ENCODE assay signal across 33 cellular contexts in genomic region chr16:86324320-86324719, GRCh38.
"Had no signal": no experiment of that assay in that cellular context is flagged by ENCODE, and none has a peak within 500 bp of the region (broad histone marks: within the 10 kb centered on the region; RNA-seq: fewer than 3 reads in every experiment).

No MANE protein-coding gene starts in this region.

- H3K4me1 Mint-ChIP-seq: activated B cell treated with CpG ODN at 0.5 μM for 24 hours; activated CD4-positive, alpha-beta T cell treated with anti-CD3 and anti-CD28 coated beads, Interleukin-2, amount 10 ng/mL, durations not matched to agents 24 days and 14 days; activated T-helper 17 cell treated with anti-CD3 and anti-CD28 coated beads, Interleukin-2, amount 50 U/mL, for 72 hours; brain; central memory CD8-positive, alpha-beta T cell; T-cell had no signal

- H3K4me3 ChIP-seq: adrenal gland, ascending aorta, cardiac muscle cell had no signal

- H3K9me3 ChIP-seq: adrenal gland, ascending aorta had no signal

- H3K27ac Mint-ChIP-seq: activated B cell treated with CpG ODN at 0.5 μM for 24 hours; activated CD4-positive, alpha-beta memory T cell treated with anti-CD3 and anti-CD28 coated beads for 36 hours; activated CD4-positive, alpha-beta T cell treated with anti-CD3 and anti-CD28 coated beads, Interleukin-2, amount 10 ng/mL, durations not matched to agents 24 days and 14 days; activated CD8-positive, alpha-beta T cell treated with anti-CD3 and anti-CD28 coated beads for 36 hours; activated naive CD4-positive, alpha-beta T cell treated with anti-CD3 and anti-CD28 coated beads for 36 hours; activated naive CD4-positive, alpha-beta T cell treated with anti-CD3 and anti-CD28 coated beads, Interleukin-2, amount 50 U/mL, for 72 hours; activated naive CD8-positive, alpha-beta T cell treated with anti-CD3 and anti-CD28 coated beads for 36 hours; activated T-cell treated with anti-CD3 and anti-CD28 coated beads, Interleukin-2, amount 50 U/mL, for 72 hours; activated T-helper 1 cell treated with anti-CD3 and anti-CD28 coated beads, Interleukin-12 subunit alpha, Interleukin-12 subunit beta, Interleukin-2, Interleukin-4 antibody, amounts not matched to agents 30 ng/mL and 10 ng/mL and 1 ng/mL, durations not matched to agents 14 hours and 24 hours and 36 hours; activated T-helper 17 cell treated with anti-CD3 and anti-CD28 coated beads, Interleukin-2, amount 50 U/mL, for 72 hours; brain; T-cell; T-helper 1 cell treated with Interleukin-12 subunit alpha and Interleukin-12 subunit beta and Interleukin-4 antibody, amounts not matched to agents 30 μg/mL and 1 μg/mL, for 36 hours; T-helper 2 cell treated with Interferon-gamma antibody and Interleukin-4, amounts not matched to agents 5 μg/mL and 100 μg/mL, for 36 hours had no signal

- H3K4me3 Mint-ChIP-seq: activated B cell treated with CpG ODN at 0.5 μM for 24 hours; activated CD4-positive, alpha-beta memory T cell treated with anti-CD3 and anti-CD28 coated beads for 36 hours; activated CD4-positive, alpha-beta T cell treated with anti-CD3 and anti-CD28 coated beads, Interleukin-2, amount 10 ng/mL, durations not matched to agents 24 days and 14 days; activated CD8-positive, alpha-beta T cell treated with anti-CD3 and anti-CD28 coated beads for 36 hours; activated naive CD4-positive, alpha-beta T cell treated with anti-CD3 and anti-CD28 coated beads for 36 hours; activated naive CD8-positive, alpha-beta T cell treated with anti-CD3 and anti-CD28 coated beads for 36 hours; activated T-cell treated with anti-CD3 and anti-CD28 coated beads, Interleukin-2, amount 50 U/mL, for 4 hours; activated T-cell treated with anti-CD3 and anti-CD28 coated beads, Interleukin-2, amount 50 U/mL, for 72 hours; activated T-helper 1 cell treated with anti-CD3 and anti-CD28 coated beads, Interleukin-12 subunit alpha, Interleukin-12 subunit beta, Interleukin-2, Interleukin-4 antibody, amounts not matched to agents 30 ng/mL and 10 ng/mL and 1 ng/mL, durations not matched to agents 14 hours and 24 hours and 36 hours; activated T-helper 17 cell treated with anti-CD3 and anti-CD28 coated beads, Interleukin-2, amount 50 U/mL, for 72 hours; brain; central memory CD8-positive, alpha-beta T cell; T-cell; T-helper 1 cell treated with Interleukin-12 subunit alpha and Interleukin-12 subunit beta and Interleukin-4 antibody, amounts not matched to agents 30 μg/mL and 1 μg/mL, for 36 hours; T-helper 2 cell treated with Interferon-gamma antibody and Interleukin-4, amounts not matched to agents 5 μg/mL and 100 μg/mL, for 36 hours had no signal

- ATAC-seq: activated CD8-positive, alpha-beta T cell treated with anti-CD3 and anti-CD28 coated beads for 36 hours; activated naive CD4-positive, alpha-beta T cell treated with anti-CD3 and anti-CD28 coated beads, Interleukin-2, amount 50 U/mL, for 72 hours; activated T-cell treated with anti-CD3 and anti-CD28 coated beads, Interleukin-2, amount 50 U/mL, for 4 hours; activated T-cell treated with anti-CD3 and anti-CD28 coated beads, Interleukin-2, amount 50 U/mL, for 72 hours; activated T-helper 17 cell treated with anti-CD3 and anti-CD28 coated beads, Interleukin-2, amount 50 U/mL, for 72 hours; T-cell had no signal

- DNase-seq: activated B cell treated with CpG ODN at 0.5 μM for 24 hours; activated CD4-positive, alpha-beta memory T cell treated with anti-CD3 and anti-CD28 coated beads for 36 hours; activated CD4-positive, alpha-beta T cell treated with anti-CD3 and anti-CD28 coated beads for 4 hours; activated CD4-positive, alpha-beta T cell treated with anti-CD3 and anti-CD28 coated beads, Interleukin-2, amount 10 ng/mL, durations not matched to agents 24 days and 14 days; activated CD4-positive, alpha-beta T cell treated with anti-CD3 and anti-CD28 coated beads, Interleukin-2, amount 50 U/mL, for 1 hour; activated CD4-positive, alpha-beta T cell treated with anti-CD3 and anti-CD28 coated beads, Interleukin-2, amount 50 U/mL, for 4 hours; activated CD8-positive, alpha-beta memory T cell treated with anti-CD3 and anti-CD28 coated beads, Interleukin-2, amount 50 U/mL, for 4 hours; activated CD8-positive, alpha-beta T cell treated with anti-CD3 and anti-CD28 coated beads for 36 hours; activated gamma-delta T cell treated with Interleukin-2 at 50 U/mL for 16 hours; activated naive CD4-positive, alpha-beta T cell; activated naive CD4-positive, alpha-beta T cell treated with anti-CD3 and anti-CD28 coated beads for 36 hours; activated naive CD4-positive, alpha-beta T cell treated with anti-CD3 and anti-CD28 coated beads, Interleukin-2, amount 50 U/mL, for 16 hours; activated naive CD8-positive, alpha-beta T cell treated with anti-CD3 and anti-CD28 coated beads for 36 hours; activated T-cell treated with anti-CD3 and anti-CD28 coated beads for 4 hours; activated T-cell treated with anti-CD3 and anti-CD28 coated beads, Interleukin-2, amount 50 U/mL, for 1 hour; activated T-cell treated with anti-CD3 and anti-CD28 coated beads, Interleukin-2, amount 50 U/mL, for 4 hours; activated T-cell treated with anti-CD3 and anti-CD28 coated beads, Interleukin-2, amount 50 U/mL, for 72 hours; adrenal gland; amniotic stem cell; cerebellar nuclear complex; T-cell; T-helper 2 cell; T-helper 9 cell had no signal

- H3K27me3 ChIP-seq: cardiac muscle cell had no signal

- H3K27ac ChIP-seq: adrenal gland, ascending aorta, cardiac muscle cell, VCaP had no signal

- H3K36me3 ChIP-seq: adrenal gland, ascending aorta, cardiac muscle cell had no signal

- H3K36me3 Mint-ChIP-seq: activated CD4-positive, alpha-beta memory T cell treated with anti-CD3 and anti-CD28 coated beads for 36 hours; activated naive CD4-positive, alpha-beta T cell treated with anti-CD3 and anti-CD28 coated beads, Interleukin-2, amount 50 U/mL, for 72 hours; activated naive CD8-positive, alpha-beta T cell treated with anti-CD3 and anti-CD28 coated beads for 36 hours; brain; T-cell had no signal

- H3K9me3 Mint-ChIP-seq: activated CD4-positive, alpha-beta T cell treated with anti-CD3 and anti-CD28 coated beads, Interleukin-2, amount 10 ng/mL, durations not matched to agents 24 days and 14 days; activated T-cell treated with anti-CD3 and anti-CD28 coated beads, Interleukin-2, amount 50 U/mL, for 4 hours; activated T-cell treated with anti-CD3 and anti-CD28 coated beads, Interleukin-2, amount 50 U/mL, for 72 hours; activated T-helper 1 cell treated with anti-CD3 and anti-CD28 coated beads, Interleukin-12 subunit alpha, Interleukin-12 subunit beta, Interleukin-2, Interleukin-4 antibody, amounts not matched to agents 30 ng/mL and 10 ng/mL and 1 ng/mL, durations not matched to agents 14 hours and 24 hours and 36 hours; central memory CD8-positive, alpha-beta T cell; T-helper 1 cell treated with Interleukin-12 subunit alpha and Interleukin-12 subunit beta and Interleukin-4 antibody, amounts not matched to agents 30 μg/mL and 1 μg/mL, for 36 hours; T-helper 2 cell treated with Interferon-gamma antibody and Interleukin-4, amounts not matched to agents 5 μg/mL and 100 μg/mL, for 36 hours had no signal

- H3K4me1 ChIP-seq: adrenal gland, ascending aorta had no signal
